ENCODE assay signal across 15 cellular contexts in genomic region chr3:190424108-190424477, GRCh38. TPM values are rescaled to one million over a fixed set of nuclear protein-coding genes. Genes with fewer than 3 reads are reported as not detected.
A peak's percentile ranks its signal among the peaks of the same experiment; 100 is the strongest.
DNase-seq lines count a peak whose midpoint lies in the region; ATAC-seq and TF ChIP-seq lines count a peak whose summit lies in the region.
"Had no signal": no experiment of that assay in that cellular context is flagged by ENCODE, and none has a peak within 500 bp of the region (broad histone marks: within the 10 kb centered on the region; RNA-seq: fewer than 3 reads in every experiment).

No MANE protein-coding gene starts in this region.

- TF ChIP-seq RAD21 in Ishikawa (IDR thresholded peaks at IDR 0.05; ENCODE audit: low read depth) = no peak

- no peaks in the 10 kb centered on the region for H3K27me3 Mint-ChIP-seq in activated naive CD4-positive, alpha-beta T cell treated with anti-CD3 and anti-CD28 coated beads for 36 hours (ENCODE audit: low read depth)
- H3K27me3 Mint-ChIP-seq: activated CD4-positive, alpha-beta memory T cell treated with anti-CD3 and anti-CD28 coated beads, Interleukin-2, amount 10 ng/mL, durations not matched to agents 7 days and 5 days had no signal

- CTCF ChIA-PET in activated naive CD4-positive, alpha-beta T cell treated with anti-CD3 and anti-CD28 coated beads for 36 hours (lab: Charles Lee) = interaction anchor here (0.7 to 3.9 kb wide), 12 partner anchors 10 to 479 kb away, joined by 3 to 18 read pairs (median 3); partner anchors contain the start of gene CLDN1

- H3K27ac Mint-ChIP-seq in activated naive CD4-positive, alpha-beta T cell treated with anti-CD3 and anti-CD28 coated beads for 36 hours = no peak overlapping the region
- H3K27ac Mint-ChIP-seq: activated CD4-positive, alpha-beta memory T cell treated with anti-CD3 and anti-CD28 coated beads, Interleukin-2, amount 10 ng/mL, durations not matched to agents 7 days and 5 days had no signal

- no peaks in the 10 kb centered on the region for H3K9me3 Mint-ChIP-seq in activated naive CD4-positive, alpha-beta T cell treated with anti-CD3 and anti-CD28 coated beads for 36 hours
- H3K9me3 Mint-ChIP-seq: activated CD4-positive, alpha-beta memory T cell treated with anti-CD3 and anti-CD28 coated beads, Interleukin-2, amount 10 ng/mL, durations not matched to agents 7 days and 5 days; naive thymus-derived CD4-positive, alpha-beta T cell had no signal

- H3K4me3 Mint-ChIP-seq in activated naive CD4-positive, alpha-beta T cell treated with anti-CD3 and anti-CD28 coated beads for 36 hours = no peak overlapping the region
- H3K4me3 Mint-ChIP-seq: activated CD4-positive, alpha-beta memory T cell treated with anti-CD3 and anti-CD28 coated beads, Interleukin-2, amount 10 ng/mL, durations not matched to agents 7 days and 5 days had no signal

- H3K4me1 Mint-ChIP-seq in activated naive CD4-positive, alpha-beta T cell treated with anti-CD3 and anti-CD28 coated beads for 36 hours (ENCODE audit: low read depth) = peaks cover 2% of the 10 kb centered on the region

- H3K36me3 Mint-ChIP-seq in activated naive CD4-positive, alpha-beta T cell treated with anti-CD3 and anti-CD28 coated beads for 36 hours (ENCODE audit: low read depth) = no peaks in the 10 kb centered on the region
- H3K36me3 Mint-ChIP-seq: naive thymus-derived CD4-positive, alpha-beta T cell had no signal

- intact Hi-C loops in activated naive CD4-positive, alpha-beta T cell treated with anti-CD3 and anti-CD28 coated beads for 36 hours (cut with micrococcal nuclease) = loop anchor here (1.0 to 5.0 kb wide), 6 partner anchors 39 to 463 kb away; partner anchors contain the start of gene CLDN1

- no peak for TF ChIP-seq EP300 in Ishikawa (IDR thresholded peaks at IDR 0.05; ENCODE audit: borderline replicate concordance)

- DNase-seq in left lobe of liver (ENCODE audit: low spot score) (no peak), glomerular visceral epithelial cell (ENCODE audit: extremely low spot score) (no peak)
- no peak for DNase-seq in stimulated activated naive CD4-positive, alpha-beta T cell (lab: John Stamatoyannopoulos, UW)
- no peak for DNase-seq in activated naive CD4-positive, alpha-beta T cell treated with anti-CD3 and anti-CD28 coated beads for 36 hours
- DNase-seq: activated effector memory CD4-positive, alpha-beta T cell treated with Interleukin-2 at 50 U/mL for 16 hours; DMS79 had no signal

- ATAC-seq in GM18868 (IDR thresholded peaks at IDR 0.05; ENCODE audit: unreplicated experiment) (peak; percentile 21), GM21786 (IDR thresholded peaks at IDR 0.05; ENCODE audit: unreplicated experiment) (peak; percentile 11), left lobe of liver (peak; percentile 12)

TF ChIP-seq in Ishikawa, 13 proteins besides CTCF, POLR2A, EP300 and RAD21:
- TF ChIP-seq TAF1 (IDR thresholded peaks at IDR 0.05; ENCODE audit: low read depth) (no peak), USF1 (IDR thresholded peaks at IDR 0.05) (peak; percentile 44)
TF ChIP-seq in Ishikawa: peak in this region for 1.

RNA-seq across cellular contexts. Expression of gene TMEM207, which starts 25.6 kb away (rescaled TPM):
- total RNA-seq in left lobe of liver = not detected
- total RNA-seq in activated naive CD4-positive, alpha-beta T cell treated with anti-CD3 and anti-CD28 coated beads for 36 hours = not detected
- total RNA-seq: activated CD4-positive, alpha-beta memory T cell treated with anti-CD3 and anti-CD28 coated beads, Interleukin-2, amount 10 ng/mL, durations not matched to agents 7 days and 5 days; ascending aorta; dermis microvascular lymphatic vessel endothelial cell; lower leg skin; naive thymus-derived CD4-positive, alpha-beta T cell; thyroid gland had no signal

RNA-seq across cellular contexts. Expression of gene CLDN16, which starts 36.1 kb away (rescaled TPM):
- total RNA-seq in left lobe of liver = 1.2 TPM
- not detected for total RNA-seq in activated naive CD4-positive, alpha-beta T cell treated with anti-CD3 and anti-CD28 coated beads for 36 hours
- total RNA-seq: activated CD4-positive, alpha-beta memory T cell treated with anti-CD3 and anti-CD28 coated beads, Interleukin-2, amount 10 ng/mL, durations not matched to agents 7 days and 5 days; ascending aorta; dermis microvascular lymphatic vessel endothelial cell; naive thymus-derived CD4-positive, alpha-beta T cell had no signal
